Comparison of ENCODE assay signal across 1 cellular context in the genomic region with DNA sequence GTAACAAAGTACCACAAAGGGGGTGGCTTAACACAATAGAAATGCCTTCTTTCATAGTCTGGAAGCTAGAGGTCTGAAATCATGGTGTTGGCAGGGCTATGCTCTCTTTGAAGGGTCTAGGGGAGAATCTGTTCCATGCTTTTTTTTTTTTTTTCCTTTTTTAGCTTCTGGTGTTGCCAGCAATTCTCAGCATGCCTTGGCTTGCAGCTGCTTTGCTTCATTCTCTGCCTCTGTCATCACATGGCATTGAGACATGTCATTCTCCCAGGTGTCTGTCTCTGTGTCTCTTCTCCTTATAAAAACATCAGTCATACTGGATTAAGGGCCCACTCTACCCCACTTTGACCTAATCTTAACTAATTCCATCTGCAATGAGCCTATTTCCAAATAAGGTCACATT.
TF ChIP-seq lines count a peak whose summit lies in the region.

No MANE protein-coding gene starts in this region.

TF ChIP-seq in SK-N-SH, 30 proteins besides CTCF, POLR2A, EP300 and RAD21 (continued from another document):
- no peak for TF ChIP-seq EZH2phosphoT487 (IDR thresholded peaks at IDR 0.05; ENCODE audit: borderline replicate concordance, low read depth)
- TF ChIP-seq, protein P1, sequence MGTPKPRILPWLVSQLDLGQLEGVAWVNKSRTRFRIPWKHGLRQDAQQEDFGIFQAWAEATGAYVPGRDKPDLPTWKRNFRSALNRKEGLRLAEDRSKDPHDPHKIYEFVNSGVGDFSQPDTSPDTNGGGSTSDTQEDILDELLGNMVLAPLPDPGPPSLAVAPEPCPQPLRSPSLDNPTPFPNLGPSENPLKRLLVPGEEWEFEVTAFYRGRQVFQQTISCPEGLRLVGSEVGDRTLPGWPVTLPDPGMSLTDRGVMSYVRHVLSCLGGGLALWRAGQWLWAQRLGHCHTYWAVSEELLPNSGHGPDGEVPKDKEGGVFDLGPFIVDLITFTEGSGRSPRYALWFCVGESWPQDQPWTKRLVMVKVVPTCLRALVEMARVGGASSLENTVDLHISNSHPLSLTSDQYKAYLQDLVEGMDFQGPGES (IDR thresholded peaks at IDR 0.05; ENCODE audit: low read depth, low read length) = no peak
